Comparison of ENCODE assay signal across 19 cellular contexts in the genomic region with DNA sequence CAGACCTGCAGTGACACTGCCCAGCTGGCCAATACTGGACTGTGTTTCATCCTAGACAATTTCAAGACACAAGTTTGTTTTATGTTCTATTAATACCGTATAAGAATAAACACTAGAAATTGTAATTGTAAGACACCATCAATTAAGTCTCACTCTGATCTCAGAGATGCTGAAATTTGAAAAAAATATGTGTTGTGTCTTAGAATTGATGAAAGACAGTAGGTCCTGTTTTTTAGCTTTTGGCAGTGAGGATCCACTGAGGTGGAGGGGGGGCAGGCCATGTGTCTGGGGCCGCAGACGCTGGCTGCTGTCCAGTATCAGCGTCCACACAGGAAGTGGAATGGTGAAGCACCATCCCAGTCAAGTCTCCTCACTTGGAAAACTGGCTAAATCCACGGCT. TPM values are rescaled to one million over a fixed set of nuclear protein-coding genes. Genes with fewer than 3 reads are reported as not detected.
DNase-seq lines count a peak whose midpoint lies in the region; ATAC-seq and TF ChIP-seq lines count a peak whose summit lies in the region.
"Had no signal": no experiment of that assay in that cellular context is flagged by ENCODE, and none has a peak within 500 bp of the region (broad histone marks: within the 10 kb centered on the region; RNA-seq: fewer than 3 reads in every experiment).

No MANE protein-coding gene starts in this region.

- peak; percentile 69 for DNase-seq in GM03348 (ENCODE audit: low spot score)
- DNase-seq in cardiac fibroblast (ENCODE audit: low read depth in 2 of 2), result peak; percentile 43 to 55
- DNase-seq in heart left ventricle, result peak; percentile 46 to 77 (median 51)
- DNase-seq in sciatic nerve (ENCODE audit: low spot score), result peak; percentile 82
- DNase-seq in cerebellar nuclear complex (lab: John Stamatoyannopoulos, UW), result no peak
- DNase-seq in islet precursor cell, result no peak
- DNase-seq in NCI-H2107 (lab: John Stamatoyannopoulos, UW), result no peak
- DNase-seq: activated B cell treated with CpG ODN at 0.5 μM for 24 hours; activated naive CD8-positive, alpha-beta T cell treated with anti-CD3 and anti-CD28 coated beads, Interleukin-2, amount 50 U/mL, for 24 hours; CD4-positive, alpha-beta T cell; DMS79 treated with DMSO at 0.1 percent for 48 hours; mammary epithelial cell; naive thymus-derived CD8-positive, alpha-beta T cell; NCI-H1417; NCI-H2227 treated with DMSO at 0.1 percent for 48 hours; SHP77; stimulated activated naive CD4-positive, alpha-beta T cell treated with Interleukin-2 at 50 U/mL for 16 hours had no signal

- ATAC-seq in heart left ventricle (peak in 2 of 4 donors; percentile 46 to 49), sciatic nerve (peak; percentile 70), GM21528 (IDR thresholded peaks at IDR 0.05; ENCODE audit: low FRiP score, unreplicated experiment) (no peak)
- ATAC-seq: activated naive CD8-positive, alpha-beta T cell treated with anti-CD3 and anti-CD28 coated beads, Interleukin-2, amount 50 U/mL, for 24 hours; HCT116; naive thymus-derived CD8-positive, alpha-beta T cell had no signal

- TF ChIP-seq POLR2A in heart left ventricle (IDR thresholded peaks at IDR 0.05), result no peak

- H3K4me3 ChIP-seq in cardiac fibroblast (replicated peaks in 1 of 2; ENCODE audit: low read depth in 2 of 2, low read length in 2 of 2) (no peak overlapping the region), heart left ventricle (no peak overlapping the region)

- H3K27me3 ChIP-seq in heart left ventricle, result no peaks in the 10 kb centered on the region

- no peaks in the 10 kb centered on the region for H3K9me3 ChIP-seq in heart left ventricle

- WGBS in heart left ventricle, 4 donors, result 20 to 30% (median 24%) methylated on average over 5 of the region's 5 CpGs

- intact Hi-C loops in heart left ventricle (cut with DNase I), result no loop called here
- intact Hi-C loops in sciatic nerve (cut with DNase I), result no loop called here

- H3K36me3 ChIP-seq in heart left ventricle, result no peaks in the 10 kb centered on the region

- peaks cover 0 to 34% (median 6%) of the 10 kb centered on the region in 12 donors for H3K4me1 ChIP-seq in heart left ventricle

- peak overlapping the region in 3 of 12 donors; percentile 29 to 64 (median 38) for H3K27ac ChIP-seq in heart left ventricle

- TF ChIP-seq CTCF in cardiac fibroblast (IDR thresholded peaks at IDR 0.05; ENCODE audit: low read depth, low read length) (no peak), heart left ventricle (IDR thresholded peaks at IDR 0.05) (no peak)

RNA-seq across cellular contexts. Expression of gene ALG8, which starts 22.5 kb away (rescaled TPM):
- total RNA-seq in heart left ventricle (10 to 100 TPM; 14.1 to 24.6 (median 17.7) TPM), sciatic nerve (30.9 TPM)
- 10 to 100 TPM; 19.0 to 39.5 TPM for polyA plus RNA-seq in heart left ventricle

RNA-seq across cellular contexts. Expression of gene KCTD21, which starts 26.5 kb away (rescaled TPM):
- total RNA-seq in heart left ventricle, result 10 to 100 TPM in 1 of 9 donors, 1 to 10 TPM in 8; 5.6 to 10.9 (median 7.2) TPM
- polyA plus RNA-seq in heart left ventricle, result 1 to 10 TPM; 3.4 to 8.3 TPM
- total RNA-seq in sciatic nerve, result 13.7 TPM

RNA-seq across cellular contexts. Expression of gene USP35, which starts 26.8 kb away (rescaled TPM):
- total RNA-seq in heart left ventricle (1 to 10 TPM; 4.5 to 8.1 (median 5.3) TPM), sciatic nerve (11.5 TPM)
- 1 to 10 TPM; 5.6 to 6.6 TPM for polyA plus RNA-seq in heart left ventricle

Comparison
In these comparisons a context has a peak if more than half of its experiments do, and no peak if none do; other contexts are left out.
1. DNase-seq: peak in GM03348 (single experiment), cardiac fibroblast (2 of 2), heart left ventricle (5 of 5) and sciatic nerve (single experiment); none in cerebellar nuclear complex (0 of 2), islet precursor cell (single experiment) and NCI-H2107 (single experiment).